35 cellular contexts compared by ENCODE assay signal in the genomic region with DNA sequence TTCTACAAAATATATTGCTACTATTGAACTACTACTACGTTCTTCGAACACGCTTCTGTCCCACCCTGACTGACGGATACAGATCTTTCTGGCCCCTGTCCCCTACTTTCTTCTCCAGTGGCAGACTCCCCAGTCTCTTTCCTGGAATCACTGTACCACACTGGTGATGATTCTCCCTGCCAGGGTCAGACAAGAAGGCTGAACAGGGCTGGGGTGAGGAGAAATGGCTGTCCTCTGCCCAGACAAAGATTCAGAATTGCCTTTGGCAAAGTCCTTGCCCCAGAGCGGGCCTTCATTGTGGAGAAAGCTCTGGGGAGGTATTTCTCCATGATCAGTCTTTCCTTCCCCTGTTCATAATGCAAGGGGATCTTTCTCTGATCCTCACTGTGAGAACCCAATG.
"Had no signal": no experiment of that assay in that cellular context is flagged by ENCODE, and none has a peak within 500 bp of the region (broad histone marks: within the 10 kb centered on the region; RNA-seq: fewer than 3 reads in every experiment).

No MANE protein-coding gene starts in this region.

- H3K9me3 ChIP-seq: adrenal gland, body of pancreas, breast epithelium had no signal

- H3K4me1 Mint-ChIP-seq: activated B cell treated with CpG ODN at 0.5 μM for 24 hours; activated CD4-positive, alpha-beta T cell treated with anti-CD3 and anti-CD28 coated beads, Interleukin-2, amount 10 ng/mL, durations not matched to agents 24 days and 14 days; activated naive CD8-positive, alpha-beta T cell treated with anti-CD3 and anti-CD28 coated beads for 36 hours; activated T-helper 17 cell treated with anti-CD3 and anti-CD28 coated beads, Interleukin-2, amount 50 U/mL, for 72 hours had no signal

- H3K4me1 ChIP-seq: adrenal gland, breast epithelium had no signal

- H3K36me3 Mint-ChIP-seq: activated CD4-positive, alpha-beta memory T cell treated with anti-CD3 and anti-CD28 coated beads for 36 hours; activated naive CD4-positive, alpha-beta T cell treated with anti-CD3 and anti-CD28 coated beads, Interleukin-2, amount 50 U/mL, for 72 hours; activated naive CD8-positive, alpha-beta T cell treated with anti-CD3 and anti-CD28 coated beads for 36 hours had no signal

- FAIRE-seq: astrocyte, TTC549 had no signal

- ATAC-seq: activated CD8-positive, alpha-beta T cell treated with anti-CD3 and anti-CD28 coated beads for 36 hours; activated naive CD4-positive, alpha-beta T cell treated with anti-CD3 and anti-CD28 coated beads, Interleukin-2, amount 50 U/mL, for 72 hours; activated T-cell treated with anti-CD3 and anti-CD28 coated beads, Interleukin-2, amount 50 U/mL, for 4 hours; activated T-cell treated with anti-CD3 and anti-CD28 coated beads, Interleukin-2, amount 50 U/mL, for 72 hours; activated T-helper 17 cell treated with anti-CD3 and anti-CD28 coated beads, Interleukin-2, amount 50 U/mL, for 72 hours; body of pancreas had no signal

- DNase-seq: activated B cell treated with CpG ODN at 0.5 μM for 24 hours; activated CD4-positive, alpha-beta memory T cell treated with anti-CD3 and anti-CD28 coated beads for 36 hours; activated CD4-positive, alpha-beta T cell treated with anti-CD3 and anti-CD28 coated beads for 4 hours; activated CD4-positive, alpha-beta T cell treated with anti-CD3 and anti-CD28 coated beads, Interleukin-2, amount 10 ng/mL, durations not matched to agents 24 days and 14 days; activated CD4-positive, alpha-beta T cell treated with anti-CD3 and anti-CD28 coated beads, Interleukin-2, amount 50 U/mL, for 1 hour; activated CD4-positive, alpha-beta T cell treated with anti-CD3 and anti-CD28 coated beads, Interleukin-2, amount 50 U/mL, for 4 hours; activated CD4-positive, CD25-positive, alpha-beta regulatory T cell treated with anti-CD3 and anti-CD28 coated beads, Interleukin-2, amount 50 U/mL, for 72 hours; activated CD8-positive, alpha-beta memory T cell treated with anti-CD3 and anti-CD28 coated beads, Interleukin-2, amount 50 U/mL, for 4 hours; activated CD8-positive, alpha-beta T cell treated with anti-CD3 and anti-CD28 coated beads for 36 hours; activated gamma-delta T cell treated with Interleukin-2 at 50 U/mL for 16 hours; activated naive CD4-positive, alpha-beta T cell; activated naive CD4-positive, alpha-beta T cell treated with anti-CD3 and anti-CD28 coated beads for 36 hours; activated naive CD4-positive, alpha-beta T cell treated with anti-CD3 and anti-CD28 coated beads, Interleukin-2, amount 50 U/mL, for 16 hours; activated naive CD8-positive, alpha-beta T cell treated with anti-CD3 and anti-CD28 coated beads for 36 hours; activated T-cell treated with anti-CD3 and anti-CD28 coated beads for 4 hours; activated T-cell treated with anti-CD3 and anti-CD28 coated beads, Interleukin-2, amount 50 U/mL, for 1 hour; activated T-cell treated with anti-CD3 and anti-CD28 coated beads, Interleukin-2, amount 50 U/mL, for 4 hours; activated T-cell treated with anti-CD3 and anti-CD28 coated beads, Interleukin-2, amount 50 U/mL, for 72 hours; adrenal gland; amniotic stem cell; body of pancreas; brain microvascular endothelial cell; central memory CD4-positive, alpha-beta T cell; T-helper 1 cell; T-helper 2 cell; T-helper 9 cell had no signal

- H3K9me3 Mint-ChIP-seq: activated CD4-positive, alpha-beta T cell treated with anti-CD3 and anti-CD28 coated beads, Interleukin-2, amount 10 ng/mL, durations not matched to agents 24 days and 14 days; activated naive CD8-positive, alpha-beta T cell treated with anti-CD3 and anti-CD28 coated beads for 36 hours; activated T-helper 1 cell treated with anti-CD3 and anti-CD28 coated beads, Interleukin-12 subunit alpha, Interleukin-12 subunit beta, Interleukin-2, Interleukin-4 antibody, amounts not matched to agents 30 ng/mL and 10 ng/mL and 1 ng/mL, durations not matched to agents 14 hours and 24 hours and 36 hours; T-helper 1 cell treated with Interleukin-12 subunit alpha and Interleukin-12 subunit beta and Interleukin-4 antibody, amounts not matched to agents 30 μg/mL and 1 μg/mL, for 36 hours; T-helper 2 cell treated with Interferon-gamma antibody and Interleukin-4, amounts not matched to agents 5 μg/mL and 100 μg/mL, for 36 hours had no signal

- H3K4me3 ChIP-seq: adrenal gland, body of pancreas, breast epithelium had no signal

- H3K27me3 Mint-ChIP-seq: activated CD4-positive, alpha-beta memory T cell treated with anti-CD3 and anti-CD28 coated beads for 36 hours; activated CD4-positive, alpha-beta T cell treated with anti-CD3 and anti-CD28 coated beads, Interleukin-2, amount 10 ng/mL, durations not matched to agents 24 days and 14 days had no signal

- H3K4me3 Mint-ChIP-seq: activated B cell treated with CpG ODN at 0.5 μM for 24 hours; activated CD4-positive, alpha-beta memory T cell treated with anti-CD3 and anti-CD28 coated beads for 36 hours; activated CD4-positive, alpha-beta T cell treated with anti-CD3 and anti-CD28 coated beads, Interleukin-2, amount 10 ng/mL, durations not matched to agents 24 days and 14 days; activated CD8-positive, alpha-beta T cell treated with anti-CD3 and anti-CD28 coated beads for 36 hours; activated naive CD4-positive, alpha-beta T cell treated with anti-CD3 and anti-CD28 coated beads for 36 hours; activated naive CD8-positive, alpha-beta T cell treated with anti-CD3 and anti-CD28 coated beads for 36 hours; activated T-cell treated with anti-CD3 and anti-CD28 coated beads, Interleukin-2, amount 50 U/mL, for 4 hours; activated T-cell treated with anti-CD3 and anti-CD28 coated beads, Interleukin-2, amount 50 U/mL, for 72 hours; activated T-helper 1 cell treated with anti-CD3 and anti-CD28 coated beads, Interleukin-12 subunit alpha, Interleukin-12 subunit beta, Interleukin-2, Interleukin-4 antibody, amounts not matched to agents 30 ng/mL and 10 ng/mL and 1 ng/mL, durations not matched to agents 14 hours and 24 hours and 36 hours; activated T-helper 17 cell treated with anti-CD3 and anti-CD28 coated beads, Interleukin-2, amount 50 U/mL, for 72 hours; T-helper 1 cell treated with Interleukin-12 subunit alpha and Interleukin-12 subunit beta and Interleukin-4 antibody, amounts not matched to agents 30 μg/mL and 1 μg/mL, for 36 hours; T-helper 2 cell treated with Interferon-gamma antibody and Interleukin-4, amounts not matched to agents 5 μg/mL and 100 μg/mL, for 36 hours had no signal

- H3K27me3 ChIP-seq: adrenal gland, body of pancreas, brain microvascular endothelial cell had no signal

- H3K27ac ChIP-seq: adrenal gland, body of pancreas, brain microvascular endothelial cell, breast epithelium, VCaP had no signal

- H3K27ac Mint-ChIP-seq: activated B cell treated with CpG ODN at 0.5 μM for 24 hours; activated CD4-positive, alpha-beta memory T cell treated with anti-CD3 and anti-CD28 coated beads for 36 hours; activated CD4-positive, alpha-beta T cell treated with anti-CD3 and anti-CD28 coated beads, Interleukin-2, amount 10 ng/mL, durations not matched to agents 24 days and 14 days; activated CD8-positive, alpha-beta T cell treated with anti-CD3 and anti-CD28 coated beads for 36 hours; activated naive CD4-positive, alpha-beta T cell treated with anti-CD3 and anti-CD28 coated beads for 36 hours; activated naive CD4-positive, alpha-beta T cell treated with anti-CD3 and anti-CD28 coated beads, Interleukin-2, amount 50 U/mL, for 72 hours; activated naive CD8-positive, alpha-beta T cell treated with anti-CD3 and anti-CD28 coated beads for 36 hours; activated T-cell treated with anti-CD3 and anti-CD28 coated beads, Interleukin-2, amount 50 U/mL, for 72 hours; activated T-helper 1 cell treated with anti-CD3 and anti-CD28 coated beads, Interleukin-12 subunit alpha, Interleukin-12 subunit beta, Interleukin-2, Interleukin-4 antibody, amounts not matched to agents 30 ng/mL and 10 ng/mL and 1 ng/mL, durations not matched to agents 14 hours and 24 hours and 36 hours; activated T-helper 17 cell treated with anti-CD3 and anti-CD28 coated beads, Interleukin-2, amount 50 U/mL, for 72 hours; T-helper 1 cell treated with Interleukin-12 subunit alpha and Interleukin-12 subunit beta and Interleukin-4 antibody, amounts not matched to agents 30 μg/mL and 1 μg/mL, for 36 hours; T-helper 2 cell treated with Interferon-gamma antibody and Interleukin-4, amounts not matched to agents 5 μg/mL and 100 μg/mL, for 36 hours had no signal
